25 cellular contexts compared by ENCODE assay signal in genomic region chr11:79060081-79060480, GRCh38.
DNase-seq lines count a peak whose midpoint lies in the region; ATAC-seq and TF ChIP-seq lines count a peak whose summit lies in the region.
"Had no signal": no experiment of that assay in that cellular context is flagged by ENCODE, and none has a peak within 500 bp of the region (broad histone marks: within the 10 kb centered on the region; RNA-seq: fewer than 3 reads in every experiment).

No MANE protein-coding gene starts in this region.

- intact Hi-C loops in sciatic nerve (cut with DNase I), result no loop called here

- H3K9me3 Mint-ChIP-seq in mesothelial cell of epicardium, result no peaks in the 10 kb centered on the region
- no peaks in the 10 kb centered on the region for H3K9me3 Mint-ChIP-seq in type B pancreatic cell
- H3K9me3 Mint-ChIP-seq in WTC11, result no peaks in the 10 kb centered on the region
- H3K9me3 Mint-ChIP-seq: activated T-helper 2 cell treated with anti-CD3 and anti-CD28 coated beads, Interferon-gamma antibody, Interleukin-2, Interleukin-4, amounts not matched to agents 10 μg/mL and 5 μg/mL and 100 μg/mL, durations not matched to agents 14 hours and 24 hours and 36 hours; IgD-negative memory B cell had no signal

- POLR2A ChIA-PET in WTC11 (lab: Charles Lee), result no interaction called here

- H3K4me3 Mint-ChIP-seq in mesothelial cell of epicardium (no peak overlapping the region), type B pancreatic cell (peak overlapping the region; percentile 63), WTC11 (no peak overlapping the region)
- H3K4me3 Mint-ChIP-seq: activated CD8-positive, alpha-beta T cell treated with anti-CD3 and anti-CD28 coated beads, Interleukin-2, amount 10 ng/mL, durations not matched to agents 7 days and 5 days; IgD-negative memory B cell had no signal

- peaks cover 63% of the 10 kb centered on the region for H3K4me1 Mint-ChIP-seq in mesothelial cell of epicardium
- peaks cover 57% of the 10 kb centered on the region for H3K4me1 Mint-ChIP-seq in type B pancreatic cell (ENCODE audit: unreplicated experiment)
- peaks cover 33% of the 10 kb centered on the region for H3K4me1 Mint-ChIP-seq in WTC11

- DNase-seq in M059J (ENCODE audit: low read depth) (peak; percentile 67), SK-N-DZ (ENCODE audit: low spot score) (peak; percentile 52), mesothelial cell of epicardium (ENCODE audit: low spot score in 2 of 2, unreplicated experiment in 2 of 2) (no peak), type B pancreatic cell (ENCODE audit: extremely low spot score, unreplicated experiment) (no peak), sciatic nerve (ENCODE audit: low spot score) (no peak), NCI-H2107 treated with DMSO at 0.1 percent for 48 hours (lab: John Stamatoyannopoulos, UW; ENCODE audit: unreplicated experiment) (no peak), WTC11 (ENCODE audit: low spot score) (no peak)
- DNase-seq: activated CD4-positive, alpha-beta T cell treated with anti-CD3 and anti-CD28 coated beads for 4 hours; activated CD8-positive, alpha-beta T cell treated with anti-CD3 and anti-CD28 coated beads, Interleukin-2, amount 10 ng/mL, durations not matched to agents 7 days and 5 days; activated naive CD4-positive, alpha-beta T cell treated with anti-CD3 and anti-CD28 coated beads, Interleukin-2, amount 50 U/mL, for 16 hours; amygdala; COR-L47; gastrocnemius medialis; HCEC 1CT; NCI-H1048; NCI-H187 treated with DMSO at 0.1 percent for 48 hours; NCI-H2171 treated with DMSO at 0.1 percent for 48 hours; NCI-H524; right lobe of liver; Right ventricle myocardium superior; stimulated activated CD4-positive, alpha-beta T cell treated with anti-CD3 and anti-CD28 coated beads, Interleukin-12 subunit alpha, Interleukin-12 subunit beta, amount 100 ng/mL, for 4 hours; stimulated activated CD4-positive, alpha-beta T cell treated with anti-CD3 and anti-CD28 coated beads, Interleukin-4, amount 100 ng/mL, for 1 hour; tibial artery had no signal

- CTCF ChIA-PET in WTC11 (lab: Charles Lee), result interaction anchor here (0.6 to 1.6 kb wide), 8 partner anchors 11 to 415 kb away, joined by 3 to 11 read pairs (median 3); no protein-coding TSS in a partner anchor

- H3K27ac Mint-ChIP-seq in mesothelial cell of epicardium (peak overlapping the region; percentile 90), type B pancreatic cell (peak overlapping the region; percentile 35), WTC11 (no peak overlapping the region)
- H3K27ac Mint-ChIP-seq: activated CD8-positive, alpha-beta T cell treated with anti-CD3 and anti-CD28 coated beads, Interleukin-2, amount 10 ng/mL, durations not matched to agents 7 days and 5 days; activated T-helper 2 cell treated with anti-CD3 and anti-CD28 coated beads, Interferon-gamma antibody, Interleukin-2, Interleukin-4, amounts not matched to agents 10 μg/mL and 5 μg/mL and 100 μg/mL, durations not matched to agents 14 hours and 24 hours and 36 hours; IgD-negative memory B cell had no signal

- ATAC-seq in sciatic nerve, result no peak
- ATAC-seq in WTC11, result no peak
- ATAC-seq: activated CD8-positive, alpha-beta T cell treated with anti-CD3 and anti-CD28 coated beads, Interleukin-2, amount 10 ng/mL, durations not matched to agents 7 days and 5 days; gastrocnemius medialis; right lobe of liver had no signal

- H3K36me3 Mint-ChIP-seq in mesothelial cell of epicardium, result peaks cover 3% of the 10 kb centered on the region
- H3K36me3 Mint-ChIP-seq in type B pancreatic cell, result peaks cover 15% of the 10 kb centered on the region
- no peaks in the 10 kb centered on the region for H3K36me3 Mint-ChIP-seq in WTC11
- H3K36me3 Mint-ChIP-seq: IgD-negative memory B cell had no signal

- TF ChIP-seq CTCF in mesothelial cell of epicardium (IDR thresholded peaks at IDR 0.05; ENCODE audit: unreplicated experiment) (no peak), type B pancreatic cell (conservative IDR thresholded peaks at IDR 0.05) (no peak), WTC11 (IDR thresholded peaks at IDR 0.05) (no peak)

- H3K27me3 Mint-ChIP-seq in mesothelial cell of epicardium (ENCODE audit: low read depth), result no peaks in the 10 kb centered on the region
- no peaks in the 10 kb centered on the region for H3K27me3 Mint-ChIP-seq in type B pancreatic cell
- H3K27me3 Mint-ChIP-seq in WTC11 (ENCODE audit: low read depth), result no peaks in the 10 kb centered on the region

TF ChIP-seq in WTC11, 78 proteins besides CTCF, POLR2A, EP300 and RAD21:
- TF ChIP-seq MXD4 (CRISPR knock-in tag; IDR thresholded peaks at IDR 0.05; ENCODE audit: borderline replicate concordance), result no peak
- TF ChIP-seq, protein P1, sequence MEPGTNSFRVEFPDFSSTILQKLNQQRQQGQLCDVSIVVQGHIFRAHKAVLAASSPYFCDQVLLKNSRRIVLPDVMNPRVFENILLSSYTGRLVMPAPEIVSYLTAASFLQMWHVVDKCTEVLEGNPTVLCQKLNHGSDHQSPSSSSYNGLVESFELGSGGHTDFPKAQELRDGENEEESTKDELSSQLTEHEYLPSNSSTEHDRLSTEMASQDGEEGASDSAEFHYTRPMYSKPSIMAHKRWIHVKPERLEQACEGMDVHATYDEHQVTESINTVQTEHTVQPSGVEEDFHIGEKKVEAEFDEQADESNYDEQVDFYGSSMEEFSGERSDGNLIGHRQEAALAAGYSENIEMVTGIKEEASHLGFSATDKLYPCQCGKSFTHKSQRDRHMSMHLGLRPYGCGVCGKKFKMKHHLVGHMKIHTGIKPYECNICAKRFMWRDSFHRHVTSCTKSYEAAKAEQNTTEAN (CRISPR knock-in tag; IDR thresholded peaks at IDR 0.05), result no peak
- TF ChIP-seq, protein P2, sequence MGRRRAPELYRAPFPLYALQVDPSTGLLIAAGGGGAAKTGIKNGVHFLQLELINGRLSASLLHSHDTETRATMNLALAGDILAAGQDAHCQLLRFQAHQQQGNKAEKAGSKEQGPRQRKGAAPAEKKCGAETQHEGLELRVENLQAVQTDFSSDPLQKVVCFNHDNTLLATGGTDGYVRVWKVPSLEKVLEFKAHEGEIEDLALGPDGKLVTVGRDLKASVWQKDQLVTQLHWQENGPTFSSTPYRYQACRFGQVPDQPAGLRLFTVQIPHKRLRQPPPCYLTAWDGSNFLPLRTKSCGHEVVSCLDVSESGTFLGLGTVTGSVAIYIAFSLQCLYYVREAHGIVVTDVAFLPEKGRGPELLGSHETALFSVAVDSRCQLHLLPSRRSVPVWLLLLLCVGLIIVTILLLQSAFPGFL (CRISPR knock-in tag; IDR thresholded peaks at IDR 0.05; ENCODE audit: borderline replicate concordance), result no peak
- no peak for TF ChIP-seq TEAD1 (CRISPR knock-in tag; IDR thresholded peaks at IDR 0.05)
- no peak for TF ChIP-seq ZNF138 (CRISPR knock-in tag; conservative IDR thresholded peaks at IDR 0.05)
- TF ChIP-seq ZNF281 (CRISPR knock-in tag; IDR thresholded peaks at IDR 0.05), result no peak

Comparison
In these comparisons a context has a peak if more than half of its experiments do, and no peak if none do; other contexts are left out.
1. DNase-seq: peak in M059J (single experiment) and SK-N-DZ (single experiment); none in mesothelial cell of epicardium (0 of 2), type B pancreatic cell (single experiment), sciatic nerve (single experiment), NCI-H2107 treated with DMSO at 0.1 percent for 48 hours (single experiment) and WTC11 (single experiment).